In genomic region chr1:225845097-225845496, GRCh38 we compare ENCODE assay signal across 1 cellular context.
TF ChIP-seq lines count a peak whose summit lies in the region.

No MANE protein-coding gene starts in this region.

TF ChIP-seq in GM23338, 12 proteins besides CTCF, POLR2A, EP300 and RAD21 (continued from another document):
- TF ChIP-seq REST (IDR thresholded peaks at IDR 0.05; ENCODE audit: unreplicated experiment) (no peak), ZNF462 (CRISPR knock-in tag; IDR thresholded peaks at IDR 0.05) (no peak)
